Comparison of ENCODE assay signal across 21 cellular contexts in the genomic region with DNA sequence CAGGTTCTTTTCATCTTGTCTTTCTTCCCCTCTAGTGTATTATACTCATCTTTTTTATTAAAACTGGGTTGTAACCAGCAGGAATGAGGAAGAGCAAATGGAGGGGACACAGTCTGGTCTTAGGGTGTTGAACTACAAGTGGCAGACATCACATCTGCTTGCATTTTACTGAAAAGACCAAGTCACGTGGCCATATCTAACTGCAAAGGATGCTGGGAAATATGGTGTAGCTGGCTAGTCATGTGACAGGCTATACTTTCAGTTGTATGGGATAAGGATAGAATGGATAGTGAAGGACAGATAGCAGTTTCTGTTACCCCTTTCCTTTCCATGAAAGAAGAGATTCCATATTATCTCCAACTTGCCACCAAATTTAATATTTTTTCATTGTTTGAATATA.
"Had no signal": no experiment of that assay in that cellular context is flagged by ENCODE, and none has a peak within 500 bp of the region (broad histone marks: within the 10 kb centered on the region; RNA-seq: fewer than 3 reads in every experiment).

No MANE protein-coding gene starts in this region.

- H3K9me3 ChIP-seq: esophagus squamous epithelium, ovary, sigmoid colon, spleen, upper lobe of left lung had no signal

- ATAC-seq: activated CD8-positive, alpha-beta T cell treated with anti-CD3 and anti-CD28 coated beads for 36 hours; activated T-cell treated with anti-CD3 and anti-CD28 coated beads, Interleukin-2, amount 50 U/mL, for 72 hours; left lobe of liver; stimulated activated naive CD8-positive, alpha-beta T cell treated with anti-CD3 and anti-CD28 coated beads, Interleukin-15, amount 100 ng/mL, for 72 hours had no signal

- H3K4me2 ChIP-seq: neural progenitor cell had no signal

- H3K4me3 ChIP-seq: esophagus squamous epithelium, neural progenitor cell, ovary, sigmoid colon, spleen, upper lobe of left lung had no signal

- DNase-seq: activated CD4-positive, alpha-beta T cell treated with anti-CD3 and anti-CD28 coated beads for 48 hours; activated CD8-positive, alpha-beta memory T cell treated with anti-CD3 and anti-CD28 coated beads, Interleukin-2, amount 50 U/mL, for 48 hours; activated CD8-positive, alpha-beta T cell treated with anti-CD3 and anti-CD28 coated beads for 36 hours; activated gamma-delta T cell treated with Interleukin-2 at 50 U/mL for 16 hours; activated naive CD8-positive, alpha-beta T cell treated with anti-CD3 and anti-CD28 coated beads for 36 hours; activated T-cell treated with anti-CD3 and anti-CD28 coated beads, Interleukin-2, amount 50 U/mL, for 72 hours; anterior cingulate cortex; brain microvascular endothelial cell; cortex of kidney; effector CD4-positive, alpha-beta T cell; esophagus squamous epithelium; foreskin fibroblast; hippocampal formation; naive B cell; ovary; sigmoid colon; spleen; stimulated activated naive CD8-positive, alpha-beta T cell treated with anti-CD3 and anti-CD28 coated beads, Interleukin-15, amount 100 ng/mL, for 72 hours; upper lobe of left lung had no signal

- H3K9ac ChIP-seq: neural progenitor cell had no signal

- H3K27ac ChIP-seq: brain microvascular endothelial cell, esophagus squamous epithelium, neural progenitor cell, ovary, sigmoid colon, spleen, upper lobe of left lung had no signal

- H3K4me1 ChIP-seq: esophagus squamous epithelium, neural progenitor cell, sigmoid colon, spleen, upper lobe of left lung had no signal

- H3K27me3 ChIP-seq: brain microvascular endothelial cell, neural progenitor cell, ovary, sigmoid colon, upper lobe of left lung had no signal

- H3K36me3 ChIP-seq: brain microvascular endothelial cell, esophagus squamous epithelium, neural progenitor cell, ovary, sigmoid colon, spleen, upper lobe of left lung had no signal

- H2AFZ ChIP-seq: neural progenitor cell had no signal
